25 cellular contexts compared by ENCODE assay signal in genomic region chr21:36768496-36768895, GRCh38.
DNase-seq lines count a peak whose midpoint lies in the region; ATAC-seq and TF ChIP-seq lines count a peak whose summit lies in the region.
"Had no signal": no experiment of that assay in that cellular context is flagged by ENCODE, and none has a peak within 500 bp of the region (broad histone marks: within the 10 kb centered on the region; RNA-seq: fewer than 3 reads in every experiment).

No MANE protein-coding gene starts in this region.

- no peak overlapping the region for H3K23ac ChIP-seq in neuronal stem cell (ENCODE audit: low read depth, low read length, poor library complexity)

- peak; percentile 20 to 36 for ATAC-seq in right cardiac atrium
- ATAC-seq in Right ventricle myocardium superior (ENCODE audit: poor library complexity), result no peak
- no peak for ATAC-seq in GM19463 (IDR thresholded peaks at IDR 0.05; ENCODE audit: unreplicated experiment)
- ATAC-seq: PC-3; stimulated activated naive B cell treated with anti-CD40 and anti-IgM and Interleukin-4, amounts not matched to agents 10 μg/mL and 1 μg/mL and 100 μg/mL, for 72 hours had no signal

- peak overlapping the region; percentile 67 for H2BK12ac ChIP-seq in neuronal stem cell (ENCODE audit: low read length)

- H2BK15ac ChIP-seq in neuronal stem cell (ENCODE audit: low read length), result peak overlapping the region; percentile 1

- no peak overlapping the region for H2BK5ac ChIP-seq in neuronal stem cell (ENCODE audit: low read length)

- H3K4me2 ChIP-seq in neuronal stem cell (ENCODE audit: insufficient read depth, low read length, poor library complexity, severe bottlenecking), result no peak overlapping the region

- no peaks in the 10 kb centered on the region for H3K79me1 ChIP-seq in neuronal stem cell (ENCODE audit: low read depth, low read length)

- peaks cover 5% of the 10 kb centered on the region for H3K4me1 ChIP-seq in right cardiac atrium (ENCODE audit: control insufficient read depth, insufficient read depth, low read length)
- H3K4me1 ChIP-seq in neuronal stem cell (ENCODE audit: control insufficient read depth in 2 of 2, insufficient read depth in 1 of 2, low read depth in 1 of 2, low read length in 2 of 2), result peaks cover 11 to 12% of the 10 kb centered on the region in 2 donors
- H3K4me1 ChIP-seq: uterus had no signal

- H2BK120ac ChIP-seq in neuronal stem cell (ENCODE audit: low read depth, low read length), result no peak overlapping the region

- H3K9me3 ChIP-seq in right cardiac atrium (ENCODE audit: control insufficient read depth, low read length) (no peaks in the 10 kb centered on the region), neuronal stem cell (replicated peaks in 1 of 2; ENCODE audit: control insufficient read depth in 2 of 2, insufficient read depth in 1 of 2, low read depth in 1 of 2, low read length in 2 of 2) (no peaks in the 10 kb centered on the region)
- H3K9me3 ChIP-seq: testis, uterus had no signal

- no peak overlapping the region for H3K4ac ChIP-seq in neuronal stem cell (ENCODE audit: low read length)

- no peak overlapping the region for H4K8ac ChIP-seq in neuronal stem cell (ENCODE audit: low read depth, low read length)

- peak overlapping the region; percentile 25 for H3K14ac ChIP-seq in neuronal stem cell (ENCODE audit: low read length)

- H3K18ac ChIP-seq in neuronal stem cell (ENCODE audit: low read length), result peak overlapping the region; percentile 71

- peak overlapping the region; percentile 25 for H2AFZ ChIP-seq in neuronal stem cell (ENCODE audit: low read length)

- no peaks in the 10 kb centered on the region for H3K27me3 ChIP-seq in right cardiac atrium (ENCODE audit: control insufficient read depth, insufficient read depth)
- H3K27me3 ChIP-seq in neuronal stem cell (ENCODE audit: control insufficient read depth in 3 of 3, insufficient read depth in 3 of 3, low read depth in 1 of 3, low read length in 3 of 3), result no peaks in the 10 kb centered on the region
- H3K27me3 ChIP-seq: cardiac muscle cell, testis, uterus had no signal

- no peak overlapping the region for H4K91ac ChIP-seq in neuronal stem cell (ENCODE audit: low read depth, low read length, poor library complexity)

- 70% methylated on average over 13 of the region's 13 CpGs for WGBS in right cardiac atrium
- no CpG with 5 or more reads among the region's 13 CpGs for WGBS in neuronal stem cell (ENCODE audit: extremely low coverage in 2 of 2, insufficient read length in 2 of 2, insufficient replicate concordance in 1 of 2), 2 donors

- no peak overlapping the region for H3K9ac ChIP-seq in neuronal stem cell (ENCODE audit: low read depth, low read length, poor library complexity)

- no peak overlapping the region for H3K27ac ChIP-seq in right cardiac atrium (ENCODE audit: low read length)
- H3K27ac ChIP-seq in neuronal stem cell (replicated peaks; ENCODE audit: low read length), result no peak overlapping the region
- H3K27ac ChIP-seq: cardiac muscle cell, uterus, WERI-Rb-1 had no signal

- no peak overlapping the region for H2AK5ac ChIP-seq in neuronal stem cell (ENCODE audit: low read depth, low read length)

- no peak for TF ChIP-seq CTCF in GM20000 (IDR thresholded peaks at IDR 0.05; ENCODE audit: extremely low read depth, missing control alignments)

- H3K36me3 ChIP-seq in neuronal stem cell (replicated peaks in 1 of 2; ENCODE audit: control insufficient read depth in 2 of 2, insufficient read depth in 2 of 2, low read length in 2 of 2), result peaks cover 0 to 2% of the 10 kb centered on the region in 2 donors
- H3K36me3 ChIP-seq: cardiac muscle cell, uterus, WERI-Rb-1 had no signal

- H3K4me3 ChIP-seq in right cardiac atrium (ENCODE audit: low read length) (no peak overlapping the region), neuronal stem cell (ENCODE audit: low read length in 2 of 2) (no peak overlapping the region)
- H3K4me3 ChIP-seq: cardiac muscle cell, testis, uterus had no signal

- intact Hi-C loops in right cardiac atrium (cut with DNase I) (loop anchor here in 1 of 4 donors (10.0 kb wide), 1 partner anchor 146 kb away; no protein-coding TSS in a partner anchor), Right ventricle myocardium superior (cut with DNase I) (no loop called here)

- peak in 1 of 3 donors; percentile 47 for DNase-seq in right cardiac atrium
- no peak for DNase-seq in Right ventricle myocardium superior
- peak; percentile 73 for DNase-seq in globus pallidus (ENCODE audit: low spot score)
- no peak for DNase-seq in neuronal stem cell (ENCODE audit: low spot score)
- DNase-seq in GM20000 (ENCODE audit: low spot score), result no peak
- DNase-seq in activated CD4-positive, alpha-beta T cell treated with anti-CD3 and anti-CD28 coated beads for 48 hours, result no peak
- DNase-seq in occipital lobe (lab: John Stamatoyannopoulos, UW), result no peak
- DNase-seq: 8988T; activated CD4-positive, alpha-beta T cell treated with anti-CD3 and anti-CD28 coated beads, Interleukin-2, amount 10 ng/mL, durations not matched to agents 7 days and 5 days; activated naive CD4-positive, alpha-beta T cell treated with Interleukin-2 at 50 U/mL for 16 hours; activated T-cell treated with anti-CD3 and anti-CD28 coated beads, Interleukin-2, amount 50 U/mL, for 48 hours; CD4-positive, alpha-beta T cell; NCI-H1694; NCI-H524; NK-92 treated with Interleukin-12 subunit alpha and Interleukin-12 subunit beta, amount 100 ng/mL, for 24 hours; PC-3; SHP77 treated with DMSO at 0.1 percent for 48 hours; stimulated activated CD4-positive, alpha-beta T cell treated with anti-CD3 and anti-CD28 coated beads, Interleukin-15, amount 100 ng/mL, for 24 hours; stimulated activated naive B cell treated with anti-CD40 and anti-IgM and Interleukin-4, amounts not matched to agents 10 μg/mL and 1 μg/mL and 100 μg/mL, for 72 hours; T-helper 9 cell; uterus; WERI-Rb-1 had no signal

Comparison
In these comparisons a context has a peak if more than half of its experiments do, and no peak if none do; other contexts are left out.
1. ATAC-seq: peak in right cardiac atrium (2 of 2); none in Right ventricle myocardium superior (single experiment) and GM19463 (single experiment).